9 cellular contexts compared by ENCODE assay signal in the genomic region with DNA sequence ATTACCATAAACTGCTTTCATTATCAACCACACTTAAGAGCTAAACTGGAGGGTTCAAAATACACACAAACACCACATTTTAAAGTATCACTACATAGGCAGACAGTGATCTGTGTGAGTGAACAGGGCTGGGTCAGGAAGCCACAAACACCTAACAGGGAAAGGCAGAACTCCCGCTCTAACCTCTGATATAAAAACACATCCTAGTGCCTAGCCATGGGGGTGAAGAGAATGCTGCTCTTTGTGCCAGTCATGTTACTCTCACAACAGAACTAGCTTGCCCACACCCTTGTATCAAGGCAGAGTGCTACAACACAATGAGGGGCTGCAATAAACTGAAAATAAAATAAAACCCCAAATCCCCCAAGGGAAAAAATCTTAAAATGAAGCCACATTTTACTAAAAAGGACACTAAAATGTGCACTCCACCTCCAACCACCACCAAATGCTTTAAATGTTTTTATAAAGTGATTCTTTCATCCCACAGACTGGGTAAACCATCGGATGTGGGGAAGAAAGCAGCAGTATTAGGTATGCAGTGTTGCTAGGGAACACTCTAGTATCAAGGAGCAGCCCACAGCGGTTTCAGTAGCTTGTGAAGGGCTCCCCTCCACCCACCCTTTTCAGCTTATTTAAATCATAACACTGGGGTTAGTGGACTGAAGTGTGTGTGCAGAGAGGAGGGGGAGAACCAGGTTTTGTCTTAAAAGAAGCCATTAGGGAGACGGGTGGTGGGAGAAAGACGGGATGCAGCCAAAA.
DNase-seq lines count a peak whose midpoint lies in the region; ATAC-seq and TF ChIP-seq lines count a peak whose summit lies in the region.
"Had no signal": no experiment of that assay in that cellular context is flagged by ENCODE, and none has a peak within 500 bp of the region (broad histone marks: within the 10 kb centered on the region; RNA-seq: fewer than 3 reads in every experiment).

No MANE protein-coding gene starts in this region.

- DNase-seq in GM10248 (ENCODE audit: extremely low spot score) (peak; percentile 24), SIG-M5 treated with dmso at 0.1 percent for 504 hours (lab: John Stamatoyannopoulos, UW; ENCODE audit: unreplicated experiment) (no peak), left ventricle myocardium inferior (no peak), germinal center (ENCODE audit: low spot score) (no peak), smooth muscle cell (lab: John Stamatoyannopoulos, UW; ENCODE audit: unreplicated experiment) (no peak)
- peak in 8 of 10 donors; percentile 1 to 71 (median 44) for DNase-seq in naive thymus-derived CD8-positive, alpha-beta T cell
- DNase-seq: NCI-H82 had no signal

- peaks cover 13% of the 10 kb centered on the region for H3K4me1 Mint-ChIP-seq in activated T-helper 17 cell treated with anti-CD3 and anti-CD28 coated beads, Interleukin-2, amount 50 U/mL, for 72 hours
- H3K4me1 Mint-ChIP-seq in naive thymus-derived CD8-positive, alpha-beta T cell = peaks cover 0 to 12% (median 3%) of the 10 kb centered on the region in 4 donors

- H3K9me3 ChIP-seq in left ventricle myocardium inferior (replicated peaks) = no peaks in the 10 kb centered on the region
- H3K9me3 ChIP-seq in smooth muscle cell (replicated peaks; ENCODE audit: low read depth) = no peaks in the 10 kb centered on the region

- peaks cover 83% of the 10 kb centered on the region for H3K36me3 Mint-ChIP-seq in activated T-helper 17 cell treated with anti-CD3 and anti-CD28 coated beads, Interleukin-2, amount 50 U/mL, for 72 hours (ENCODE audit: low read depth)
- H3K36me3 Mint-ChIP-seq in naive thymus-derived CD8-positive, alpha-beta T cell = peaks cover 21 to 70% (median 30%) of the 10 kb centered on the region in 3 donors

- CTCF ChIA-PET in GM10248 (lab: Yijun Ruan, JAX) = interaction anchor here (0.9 kb wide), 1 partner anchor 35 kb away, joined by 3 read pairs; no protein-coding TSS in a partner anchor

- no peak overlapping the region for H3K9ac ChIP-seq in smooth muscle cell (ENCODE audit: low read depth)

- intact Hi-C loops in left ventricle myocardium inferior (cut with micrococcal nuclease) = no loop called here

- WGBS in smooth muscle cell (ENCODE audit: low lambda C conversion rate) = 78% methylated on average over 5 of the region's 5 CpGs

- H3K4me3 ChIP-seq in left ventricle myocardium inferior = no peak overlapping the region
- H3K4me3 ChIP-seq in smooth muscle cell = no peak overlapping the region

- H3F3A ChIP-seq in smooth muscle cell (ENCODE audit: low read depth) = no peaks in the 10 kb centered on the region

- H3K27me3 ChIP-seq in left ventricle myocardium inferior (ENCODE audit: low read depth) (no peaks in the 10 kb centered on the region), smooth muscle cell (ENCODE audit: low read depth) (no peaks in the 10 kb centered on the region)

- H3K27ac ChIP-seq in left ventricle myocardium inferior (replicated peaks) (no peak overlapping the region), smooth muscle cell (ENCODE audit: low read depth) (no peak overlapping the region)

- H3K36me3 ChIP-seq in left ventricle myocardium inferior = peaks cover 55% of the 10 kb centered on the region
- H3K36me3 ChIP-seq in smooth muscle cell (ENCODE audit: low read depth) = no peaks in the 10 kb centered on the region

- POLR2A ChIA-PET in GM10248 (lab: Yijun Ruan, JAX) = no interaction called here
- POLR2A ChIA-PET in naive thymus-derived CD8-positive, alpha-beta T cell (lab: Charles Lee) = no interaction called here

- no peak overlapping the region for H3K4me2 ChIP-seq in smooth muscle cell

- H3K79me2 ChIP-seq in smooth muscle cell (ENCODE audit: low read depth) = no peaks in the 10 kb centered on the region

- H3K4me3 Mint-ChIP-seq in activated T-helper 17 cell treated with anti-CD3 and anti-CD28 coated beads, Interleukin-2, amount 50 U/mL, for 72 hours = peak overlapping the region; percentile 69
- peak overlapping the region in 9 of 10 donors; percentile 4 to 86 (median 48) for H3K4me3 Mint-ChIP-seq in naive thymus-derived CD8-positive, alpha-beta T cell

- TF ChIP-seq CTCF in GM10248 (IDR thresholded peaks at IDR 0.05; ENCODE audit: control extremely low read depth, extremely low read depth, low read depth, missing control alignments) (no peak), left ventricle myocardium inferior (IDR thresholded peaks at IDR 0.05; ENCODE audit: borderline replicate concordance) (no peak), smooth muscle cell (IDR thresholded peaks at IDR 0.05; ENCODE audit: borderline replicate concordance, insufficient read depth, poor library complexity, severe bottlenecking) (no peak)

- no peaks in the 10 kb centered on the region for H3K9me3 Mint-ChIP-seq in activated T-helper 17 cell treated with anti-CD3 and anti-CD28 coated beads, Interleukin-2, amount 50 U/mL, for 72 hours
- H3K9me3 Mint-ChIP-seq in naive thymus-derived CD8-positive, alpha-beta T cell = no peaks in the 10 kb centered on the region

- H3K4me1 ChIP-seq in left ventricle myocardium inferior = no peaks in the 10 kb centered on the region
- no peaks in the 10 kb centered on the region for H3K4me1 ChIP-seq in smooth muscle cell (ENCODE audit: low read depth)

- ATAC-seq in HG03280 (IDR thresholded peaks at IDR 0.05; ENCODE audit: unreplicated experiment) = peak; percentile 95
- ATAC-seq in activated T-helper 17 cell treated with anti-CD3 and anti-CD28 coated beads, Interleukin-2, amount 50 U/mL, for 72 hours (replicated peaks) = peak; percentile 98
- ATAC-seq in naive thymus-derived CD8-positive, alpha-beta T cell = peak; percentile 91 to 95

- no peak overlapping the region for H2AFZ ChIP-seq in smooth muscle cell (ENCODE audit: low read depth)

- no peaks in the 10 kb centered on the region for H3K27me3 Mint-ChIP-seq in activated T-helper 17 cell treated with anti-CD3 and anti-CD28 coated beads, Interleukin-2, amount 50 U/mL, for 72 hours
- no peaks in the 10 kb centered on the region for H3K27me3 Mint-ChIP-seq in naive thymus-derived CD8-positive, alpha-beta T cell

- no peaks in the 10 kb centered on the region for H4K20me1 ChIP-seq in smooth muscle cell (ENCODE audit: low read depth)

- peak overlapping the region; percentile 94 for H3K27ac Mint-ChIP-seq in activated T-helper 17 cell treated with anti-CD3 and anti-CD28 coated beads, Interleukin-2, amount 50 U/mL, for 72 hours
- peak overlapping the region; percentile 24 to 94 (median 88) for H3K27ac Mint-ChIP-seq in naive thymus-derived CD8-positive, alpha-beta T cell

Comparison
In these comparisons a context has a peak if more than half of its experiments do, and no peak if none do; other contexts are left out.
1. DNase-seq: peak in GM10248 (single experiment) and naive thymus-derived CD8-positive, alpha-beta T cell (8 of 10); none in SIG-M5 treated with dmso at 0.1 percent for 504 hours (single experiment), left ventricle myocardium inferior (single experiment), germinal center (single experiment) and smooth muscle cell (single experiment).
2. Peak in every context shown above with its lines, with median percentiles within 50 percentile points of each other: ATAC-seq.